19 cellular contexts compared by ENCODE assay signal in the genomic region with DNA sequence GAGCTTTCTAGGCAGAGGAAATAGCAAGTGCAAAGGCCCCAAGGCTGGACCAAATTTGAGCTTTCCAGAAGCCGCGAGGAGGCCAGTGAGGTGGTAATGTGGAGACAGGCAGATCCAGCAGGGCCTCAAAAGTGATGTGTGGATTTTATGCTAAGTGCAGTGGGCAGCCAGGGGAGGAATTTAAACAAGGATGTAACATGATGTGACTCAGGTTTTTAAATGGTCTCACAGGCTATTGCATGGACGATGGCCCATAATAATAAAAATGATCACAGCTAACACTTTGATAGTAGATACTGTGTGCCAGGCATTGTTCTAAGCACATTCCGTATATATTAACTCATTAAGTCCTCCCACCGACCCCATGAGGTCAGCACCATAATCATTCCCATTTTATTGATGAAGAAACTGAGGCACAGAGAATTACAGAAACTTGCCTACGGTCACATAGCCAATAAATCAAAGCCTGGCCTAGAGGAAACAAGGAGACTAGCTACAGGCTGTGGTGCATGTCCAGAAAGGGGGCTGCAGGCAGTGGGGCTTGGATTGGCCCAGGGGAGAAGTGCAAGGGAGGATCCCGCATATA. TPM values are rescaled to one million over a fixed set of nuclear protein-coding genes. Genes with fewer than 3 reads are reported as not detected.
DNase-seq lines count a peak whose midpoint lies in the region; ATAC-seq and TF ChIP-seq lines count a peak whose summit lies in the region.
"Had no signal": no experiment of that assay in that cellular context is flagged by ENCODE, and none has a peak within 500 bp of the region (broad histone marks: within the 10 kb centered on the region; RNA-seq: fewer than 3 reads in every experiment).

No MANE protein-coding gene starts in this region.

- no peak overlapping the region for H2BK5ac ChIP-seq in IMR-90 (ENCODE audit: low read depth, low read length, poor library complexity, severe bottlenecking)

- no peak for TF ChIP-seq RAD21 in IMR-90 (IDR thresholded peaks at IDR 0.05; ENCODE audit: low read length)

- DNase-seq in IMR-90, result peak; percentile 28
- DNase-seq in astrocyte of the spinal cord (ENCODE audit: low read depth, low spot score), result peak; percentile 47
- DNase-seq in lung microvascular endothelial cell (ENCODE audit: low read depth in 2 of 2), result peak; percentile 35 to 92
- no peak for DNase-seq in GM13977 (ENCODE audit: low spot score)
- DNase-seq: activated CD4-positive, alpha-beta T cell treated with anti-CD3 and anti-CD28 coated beads for 48 hours; activated naive CD4-positive, alpha-beta T cell; aorta; CD4-positive, alpha-beta memory T cell; DMS53; gastrocnemius medialis; kidney glomerular epithelial cell; NCI-H1105 treated with DMSO at 0.1 percent for 48 hours; NCI-H2107; NCI-H510A treated with DMSO at 0.1 percent for 48 hours; stimulated activated CD4-positive, alpha-beta T cell treated with anti-CD3 and anti-CD28 coated beads, Interleukin-4, amount 100 ng/mL, for 24 hours had no signal

- CTCF ChIA-PET in IMR-90 (lab: Yijun Ruan, JAX), result no interaction called here

- intact Hi-C loops in IMR-90 (cut with micrococcal nuclease), result no loop called here

- no peak overlapping the region for H2BK20ac ChIP-seq in IMR-90 (ENCODE audit: low read depth, low read length)

- TF ChIP-seq CTCF in IMR-90 (conservative IDR thresholded peaks at IDR 0.05; ENCODE audit: low read depth, low read length), result no peak
- TF ChIP-seq CTCF in astrocyte of the spinal cord (IDR thresholded peaks at IDR 0.05; ENCODE audit: low read depth, low read length), result no peak
- TF ChIP-seq CTCF in GM13977 (IDR thresholded peaks at IDR 0.05; ENCODE audit: extremely low read depth, insufficient read depth, missing control alignments), result no peak

- H3K27ac ChIP-seq in ACC112 (ENCODE audit: low read depth, low read length) (peak overlapping the region; percentile 20; the same call in 1 of the 2 replicates), IMR-90 (ENCODE audit: insufficient read depth, low read length) (no peak overlapping the region)
- H3K27ac ChIP-seq: gastrocnemius medialis had no signal

- no peak overlapping the region for H3K4me2 ChIP-seq in IMR-90 (ENCODE audit: low read depth, low read length)

- no peak overlapping the region for H3K23ac ChIP-seq in IMR-90 (ENCODE audit: low read depth, low read length)

- H3K79me1 ChIP-seq in IMR-90 (ENCODE audit: low read depth in 1 of 2, low read length in 2 of 2), result no peaks in the 10 kb centered on the region

- H4K20me1 ChIP-seq in IMR-90 (ENCODE audit: insufficient read depth, low read length), result no peaks in the 10 kb centered on the region

- WGBS in IMR-90 (ENCODE audit: extremely low coverage in 2 of 2, insufficient read length in 1 of 2), 2 experiments, result 50% methylated on average over 2 of the region's 7 CpGs; no CpG with 5 or more reads in 1 of the 2 experiments

- H3K9me3 ChIP-seq in IMR-90 (ENCODE audit: control insufficient read depth, insufficient read depth, low read length), result no peaks in the 10 kb centered on the region
- H3K9me3 ChIP-seq: gastrocnemius medialis had no signal

- H4K8ac ChIP-seq in IMR-90 (ENCODE audit: low read depth in 2 of 2, low read length in 2 of 2), result no peak overlapping the region

- H2BK120ac ChIP-seq in IMR-90 (ENCODE audit: low read depth, low read length), result no peak overlapping the region

- peaks cover 38% of the 10 kb centered on the region for H3K4me1 ChIP-seq in ACC112 (ENCODE audit: control insufficient read depth, insufficient read depth, low read length, unreplicated experiment)
- H3K4me1 ChIP-seq in IMR-90 (ENCODE audit: control insufficient read depth, insufficient read depth, low read length), result peaks cover 3% of the 10 kb centered on the region
- H3K4me1 ChIP-seq: gastrocnemius medialis had no signal

- H4K91ac ChIP-seq in IMR-90 (ENCODE audit: insufficient read depth, low read depth, low read length), result no peak overlapping the region

- H3K14ac ChIP-seq in IMR-90 (replicated peaks; ENCODE audit: low read depth, low read length), result no peak overlapping the region

- no peaks in the 10 kb centered on the region for H3K79me2 ChIP-seq in ACC112 (ENCODE audit: control insufficient read depth, insufficient read depth, low read length, unreplicated experiment)

- no peak overlapping the region for H2AK9ac ChIP-seq in IMR-90 (replicated peaks; ENCODE audit: low read depth, low read length, poor library complexity)

- H2BK15ac ChIP-seq in IMR-90 (ENCODE audit: low read depth, low read length), result no peak overlapping the region

- H2AK5ac ChIP-seq in IMR-90 (ENCODE audit: low read depth, low read length), result no peak overlapping the region

- ATAC-seq in IMR-90 (ENCODE audit: low read depth) (no peak), GM21737 (IDR thresholded peaks at IDR 0.05; ENCODE audit: unreplicated experiment) (no peak), esophagus mucosa (no peak), GM19467 (IDR thresholded peaks at IDR 0.05; ENCODE audit: unreplicated experiment) (no peak)
- ATAC-seq: gastrocnemius medialis had no signal

- dilution Hi-C loops in IMR-90 (cut with HindIII; ENCODE audit: low sequenced_read_pairs, unreplicated experiment), result no loop called here

- no peak overlapping the region for H3K18ac ChIP-seq in IMR-90 (ENCODE audit: low read depth, low read length)

- H3K56ac ChIP-seq in IMR-90 (ENCODE audit: extremely low read depth, insufficient read depth, low read length), result no peak overlapping the region

- POLR2A ChIA-PET in IMR-90 (lab: Charles Lee; ENCODE audit: unreplicated experiment), result interaction anchor here (0.6 kb wide), 1 partner anchor 76 kb away, joined by 3 read pairs; no protein-coding TSS in a partner anchor

- H3K4me3 ChIP-seq in ACC112 (ENCODE audit: low read depth, low read length) (no peak overlapping the region), IMR-90 (ENCODE audit: insufficient read depth, low read depth, low read length) (no peak overlapping the region), astrocyte of the spinal cord (ENCODE audit: low read depth, low read length) (no peak overlapping the region)
- H3K4me3 ChIP-seq: gastrocnemius medialis had no signal

- no peaks in the 10 kb centered on the region for H3K27me3 ChIP-seq in ACC112 (ENCODE audit: insufficient read depth, low read length)
- H3K27me3 ChIP-seq in IMR-90 (ENCODE audit: control insufficient read depth, insufficient read depth, low read length), result peaks cover 4% of the 10 kb centered on the region; the same call in 1 of the 2 replicates
- H3K27me3 ChIP-seq: gastrocnemius medialis had no signal

- BruUV-seq in IMR-90 (replicated peaks; lab: Mats Ljungman, UMichigan), result no TSS peak

- no peak overlapping the region for H4K5ac ChIP-seq in IMR-90 (ENCODE audit: low read depth, low read length)

- H3K9me1 ChIP-seq in IMR-90 (ENCODE audit: insufficient read depth, low read length), result 0 out of 2 replicates have a peak, but pooled peaks cover 4% of the 10 kb centered on the region

- H3K36me3 ChIP-seq in ACC112 (ENCODE audit: insufficient read depth, low read length), result no peaks in the 10 kb centered on the region
- no peaks in the 10 kb centered on the region for H3K36me3 ChIP-seq in IMR-90 (ENCODE audit: control insufficient read depth, insufficient read depth, low read length)
- H3K36me3 ChIP-seq: gastrocnemius medialis had no signal

- H3K4ac ChIP-seq in IMR-90 (ENCODE audit: low read depth, low read length), result no peak overlapping the region

- H2AFZ ChIP-seq in ACC112 (ENCODE audit: low read length, unreplicated experiment) (no peak overlapping the region), IMR-90 (replicated peaks; ENCODE audit: low read length, poor library complexity) (no peak overlapping the region)

- H3K9ac ChIP-seq in IMR-90 (ENCODE audit: low read depth, low read length), result no peak overlapping the region

- no peak for TF ChIP-seq POLR2A in IMR-90 (IDR thresholded peaks at IDR 0.05; ENCODE audit: low read depth, low read length)

- in situ Hi-C loops in IMR-90 (cut with MboI; ENCODE audit: low sequenced_read_pairs) (no loop called here), astrocyte of the spinal cord (cut with HindIII; ENCODE audit: low sequenced_read_pairs) (no loop called here), GM13977 (cut with MboI; ENCODE audit: low pct_unique_long_range_greater_than_20kb, low sequenced_read_pairs, unreplicated experiment) (no loop called here)

TF ChIP-seq in IMR-90, 13 proteins besides CTCF, POLR2A, EP300 and RAD21 (continues in another document):
- TF ChIP-seq CHD1 (IDR thresholded peaks at IDR 0.05; ENCODE audit: low read depth, low read length) (no peak), NFE2L2 (IDR thresholded peaks at IDR 0.05; ENCODE audit: low read depth, low read length) (no peak), MAFK (IDR thresholded peaks at IDR 0.05; ENCODE audit: low read depth, low read length) (no peak), RCOR1 (IDR thresholded peaks at IDR 0.05; ENCODE audit: insufficient replicate concordance, low read length) (no peak), SMC3 (IDR thresholded peaks at IDR 0.05; ENCODE audit: low read depth, low read length) (no peak), BHLHE40 (IDR thresholded peaks at IDR 0.05; ENCODE audit: low read depth, low read length) (no peak), RFX5 (IDR thresholded peaks at IDR 0.05; ENCODE audit: low read depth, low read length) (no peak), FOS (IDR thresholded peaks at IDR 0.05; ENCODE audit: low read depth, low read length) (no peak), MXI1 (IDR thresholded peaks at IDR 0.05; ENCODE audit: borderline replicate concordance, low read depth, low read length) (no peak), CEBPB (IDR thresholded peaks at IDR 0.05; ENCODE audit: low read depth, low read length) (no peak), MAZ (IDR thresholded peaks at IDR 0.05; ENCODE audit: borderline replicate concordance, low read depth, low read length) (no peak)
- TF ChIP-seq, protein P1, sequence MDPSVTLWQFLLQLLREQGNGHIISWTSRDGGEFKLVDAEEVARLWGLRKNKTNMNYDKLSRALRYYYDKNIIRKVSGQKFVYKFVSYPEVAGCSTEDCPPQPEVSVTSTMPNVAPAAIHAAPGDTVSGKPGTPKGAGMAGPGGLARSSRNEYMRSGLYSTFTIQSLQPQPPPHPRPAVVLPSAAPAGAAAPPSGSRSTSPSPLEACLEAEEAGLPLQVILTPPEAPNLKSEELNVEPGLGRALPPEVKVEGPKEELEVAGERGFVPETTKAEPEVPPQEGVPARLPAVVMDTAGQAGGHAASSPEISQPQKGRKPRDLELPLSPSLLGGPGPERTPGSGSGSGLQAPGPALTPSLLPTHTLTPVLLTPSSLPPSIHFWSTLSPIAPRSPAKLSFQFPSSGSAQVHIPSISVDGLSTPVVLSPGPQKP (IDR thresholded peaks at IDR 0.05; ENCODE audit: borderline replicate concordance, low read depth, low read length), result no peak

RNA-seq across cellular contexts. Expression of a gene that starts 18.0 kb away (rescaled TPM):
- total RNA-seq in IMR-90 (2012; rRNA removed), result 0.56 and 0.72 TPM in 2 replicates
- 0.67 and 0.69 TPM in 2 replicates for polyA plus RNA-seq in IMR-90 (2012; rRNA removed)
- 0.58 and 0.84 TPM in 2 replicates for polyA plus RNA-seq in IMR-90 (2012; cell fraction: cytosol; rRNA removed)
- 0.75 and 1.5 TPM in 2 replicates for polyA plus RNA-seq in IMR-90 (2012; cell fraction: nucleus; rRNA removed; ENCODE audit: low replicate concordance)
- total RNA-seq in lung microvascular endothelial cell, result 33.1 and 42.9 TPM in 2 replicates
- total RNA-seq in esophagus mucosa, result 2.7 TPM
